In genomic region chr4:78621395-78621794, GRCh38 we compare ENCODE assay signal across 1 cellular context.
TF ChIP-seq lines count a peak whose summit lies in the region.

No MANE protein-coding gene starts in this region.

TF ChIP-seq in K562, 482 proteins besides CTCF, POLR2A, EP300 and RAD21 (continued from another document):
- TF ChIP-seq NR2C2 (CRISPR knock-in tag; IDR thresholded peaks at IDR 0.05) (no peak), NR2C2 (tag; IDR thresholded peaks at IDR 0.05) (peak; percentile 38), RFX7 (CRISPR knock-in tag; IDR thresholded peaks at IDR 0.05) (no peak), ZNF311 (CRISPR knock-in tag; IDR thresholded peaks at IDR 0.05) (0 out of 2 replicates have a peak, but pooled peaks have one; percentile 53), ATF1 (CRISPR knock-in tag; IDR thresholded peaks at IDR 0.05) (no peak), ATF1 (tag; IDR thresholded peaks at IDR 0.05) (0 out of 2 replicates have a peak, but pooled peaks have one; percentile 29), TAF9B (IDR thresholded peaks at IDR 0.05; ENCODE audit: partially characterized antibody) (peak; percentile 12), ZBTB8A (IDR thresholded peaks at IDR 0.05; ENCODE audit: partially characterized antibody) (no peak), CBX3 (IDR thresholded peaks at IDR 0.05; ENCODE audit: borderline replicate concordance in 1 of 2, low read length in 2 of 2) (peak in 1 of 2 experiments; percentile 56; a peak in 1 of 3 replicates), PML (IDR thresholded peaks at IDR 0.05; ENCODE audit: low read length) (peak; percentile 94), ATF2 (CRISPR knock-in tag; IDR thresholded peaks at IDR 0.05) (no peak), NEUROD1 (IDR thresholded peaks at IDR 0.05; ENCODE audit: borderline replicate concordance, low read depth, low read length, partially characterized antibody) (peak; percentile 83), ZBTB7A (IDR thresholded peaks at IDR 0.05; ENCODE audit: borderline replicate concordance, control insufficient read depth, low read depth, low read length) (peak; percentile 99), TAF7 (tag; IDR thresholded peaks at IDR 0.05) (no peak)
- TF ChIP-seq, protein P1, sequence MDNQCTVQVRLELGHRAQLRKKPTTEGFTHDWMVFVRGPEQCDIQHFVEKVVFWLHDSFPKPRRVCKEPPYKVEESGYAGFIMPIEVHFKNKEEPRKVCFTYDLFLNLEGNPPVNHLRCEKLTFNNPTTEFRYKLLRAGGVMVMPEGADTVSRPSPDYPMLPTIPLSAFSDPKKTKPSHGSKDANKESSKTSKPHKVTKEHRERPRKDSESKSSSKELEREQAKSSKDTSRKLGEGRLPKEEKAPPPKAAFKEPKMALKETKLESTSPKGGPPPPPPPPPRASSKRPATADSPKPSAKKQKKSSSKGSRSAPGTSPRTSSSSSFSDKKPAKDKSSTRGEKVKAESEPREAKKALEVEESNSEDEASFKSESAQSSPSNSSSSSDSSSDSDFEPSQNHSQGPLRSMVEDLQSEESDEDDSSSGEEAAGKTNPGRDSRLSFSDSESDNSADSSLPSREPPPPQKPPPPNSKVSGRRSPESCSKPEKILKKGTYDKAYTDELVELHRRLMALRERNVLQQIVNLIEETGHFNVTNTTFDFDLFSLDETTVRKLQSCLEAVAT (IDR thresholded peaks at IDR 0.05) = peak in 1 of 2 experiments; percentile 61; a peak in 1 of 4 replicates
- TF ChIP-seq, protein P2, sequence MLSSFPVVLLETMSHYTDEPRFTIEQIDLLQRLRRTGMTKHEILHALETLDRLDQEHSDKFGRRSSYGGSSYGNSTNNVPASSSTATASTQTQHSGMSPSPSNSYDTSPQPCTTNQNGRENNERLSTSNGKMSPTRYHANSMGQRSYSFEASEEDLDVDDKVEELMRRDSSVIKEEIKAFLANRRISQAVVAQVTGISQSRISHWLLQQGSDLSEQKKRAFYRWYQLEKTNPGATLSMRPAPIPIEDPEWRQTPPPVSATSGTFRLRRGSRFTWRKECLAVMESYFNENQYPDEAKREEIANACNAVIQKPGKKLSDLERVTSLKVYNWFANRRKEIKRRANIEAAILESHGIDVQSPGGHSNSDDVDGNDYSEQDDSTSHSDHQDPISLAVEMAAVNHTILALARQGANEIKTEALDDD (IDR thresholded peaks at IDR 0.05) = peak; percentile 76; the same call in 1 of the 2 replicates
- TF ChIP-seq, protein P3, sequence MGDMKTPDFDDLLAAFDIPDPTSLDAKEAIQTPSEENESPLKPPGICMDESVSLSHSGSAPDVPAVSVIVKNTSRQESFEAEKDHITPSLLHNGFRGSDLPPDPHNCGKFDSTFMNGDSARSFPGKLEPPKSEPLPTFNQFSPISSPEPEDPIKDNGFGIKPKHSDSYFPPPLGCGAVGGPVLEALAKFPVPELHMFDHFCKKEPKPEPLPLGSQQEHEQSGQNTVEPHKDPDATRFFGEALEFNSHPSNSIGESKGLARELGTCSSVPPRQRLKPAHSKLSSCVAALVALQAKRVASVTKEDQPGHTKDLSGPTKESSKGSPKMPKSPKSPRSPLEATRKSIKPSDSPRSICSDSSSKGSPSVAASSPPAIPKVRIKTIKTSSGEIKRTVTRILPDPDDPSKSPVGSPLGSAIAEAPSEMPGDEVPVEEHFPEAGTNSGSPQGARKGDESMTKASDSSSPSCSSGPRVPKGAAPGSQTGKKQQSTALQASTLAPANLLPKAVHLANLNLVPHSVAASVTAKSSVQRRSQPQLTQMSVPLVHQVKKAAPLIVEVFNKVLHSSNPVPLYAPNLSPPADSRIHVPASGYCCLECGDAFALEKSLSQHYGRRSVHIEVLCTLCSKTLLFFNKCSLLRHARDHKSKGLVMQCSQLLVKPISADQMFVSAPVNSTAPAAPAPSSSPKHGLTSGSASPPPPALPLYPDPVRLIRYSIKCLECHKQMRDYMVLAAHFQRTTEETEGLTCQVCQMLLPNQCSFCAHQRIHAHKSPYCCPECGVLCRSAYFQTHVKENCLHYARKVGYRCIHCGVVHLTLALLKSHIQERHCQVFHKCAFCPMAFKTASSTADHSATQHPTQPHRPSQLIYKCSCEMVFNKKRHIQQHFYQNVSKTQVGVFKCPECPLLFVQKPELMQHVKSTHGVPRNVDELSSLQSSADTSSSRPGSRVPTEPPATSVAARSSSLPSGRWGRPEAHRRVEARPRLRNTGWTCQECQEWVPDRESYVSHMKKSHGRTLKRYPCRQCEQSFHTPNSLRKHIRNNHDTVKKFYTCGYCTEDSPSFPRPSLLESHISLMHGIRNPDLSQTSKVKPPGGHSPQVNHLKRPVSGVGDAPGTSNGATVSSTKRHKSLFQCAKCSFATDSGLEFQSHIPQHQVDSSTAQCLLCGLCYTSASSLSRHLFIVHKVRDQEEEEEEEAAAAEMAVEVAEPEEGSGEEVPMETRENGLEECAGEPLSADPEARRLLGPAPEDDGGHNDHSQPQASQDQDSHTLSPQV (IDR thresholded peaks at IDR 0.05) = peak; percentile 48; the same call in 1 of the 2 replicates
